Comparison of ENCODE assay signal across 14 cellular contexts in the genomic region with DNA sequence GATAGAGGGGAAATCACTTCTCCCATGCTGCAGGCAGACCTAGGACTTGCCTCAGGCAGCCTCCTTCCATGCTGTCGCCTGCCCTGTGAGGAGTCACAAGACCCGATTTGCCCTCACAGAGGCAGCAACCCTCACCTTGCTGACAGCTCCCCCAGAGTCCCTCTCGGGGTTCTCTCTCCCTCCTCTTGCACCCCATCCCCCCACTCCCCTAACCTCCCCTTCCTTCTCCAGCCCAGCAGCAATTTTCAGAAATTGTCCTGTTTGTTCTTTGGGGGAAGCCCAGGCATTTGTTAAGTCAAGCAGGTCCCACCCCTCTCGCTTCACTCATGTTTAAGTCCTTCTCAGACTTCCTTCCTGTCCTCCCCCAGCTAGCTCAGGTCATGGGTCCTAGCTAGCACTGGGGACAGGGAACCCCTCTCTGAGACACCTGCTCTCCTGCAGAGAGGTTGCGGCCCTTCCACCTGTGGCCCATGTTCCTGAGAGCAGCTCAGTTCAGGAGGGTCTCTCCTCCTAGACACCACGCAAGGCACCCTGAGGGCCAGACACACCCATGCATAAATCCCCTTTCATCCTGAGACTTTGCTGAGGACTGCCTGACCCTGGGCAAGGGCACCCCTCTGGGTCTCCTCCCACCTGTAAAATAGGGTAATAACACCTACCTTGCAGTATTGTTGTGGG. TPM values are rescaled to one million over a fixed set of nuclear protein-coding genes. Genes with fewer than 3 reads are reported as not detected.
DNase-seq lines count a peak whose midpoint lies in the region; ATAC-seq and TF ChIP-seq lines count a peak whose summit lies in the region.
"Had no signal": no experiment of that assay in that cellular context is flagged by ENCODE, and none has a peak within 500 bp of the region (broad histone marks: within the 10 kb centered on the region; RNA-seq: fewer than 3 reads in every experiment).

No MANE protein-coding gene starts in this region.

- H3K27me3 Mint-ChIP-seq in H9 (ENCODE audit: low read depth) (peaks cover 6% of the 10 kb centered on the region), brain (peaks cover 4% of the 10 kb centered on the region)

- H3K4me1 Mint-ChIP-seq in H9 = peaks cover 14 to 23% of the 10 kb centered on the region in 2 experiments
- peaks cover 36% of the 10 kb centered on the region for H3K4me1 Mint-ChIP-seq in brain

- H3K56ac ChIP-seq in H9 (ENCODE audit: insufficient read length, low read depth, low read length) = no peak overlapping the region

- H2BK5ac ChIP-seq in H9 (ENCODE audit: insufficient read length, low read length) = no peak overlapping the region

- H3K36me3 ChIP-seq in spleen = peaks cover 0 to 6% (median 0%) of the 10 kb centered on the region in 6 donors
- H3K36me3 ChIP-seq: pancreas had no signal

- H3K9me3 ChIP-seq in H9 (ENCODE audit: control insufficient read depth, low read depth, low read length) (no peaks in the 10 kb centered on the region), spleen (no peaks in the 10 kb centered on the region)
- H3K9me3 ChIP-seq: pancreas had no signal

- H4K20me1 ChIP-seq in H9 (ENCODE audit: control insufficient read depth, insufficient read depth, insufficient read length) = no peaks in the 10 kb centered on the region

- no peak overlapping the region for H4K91ac ChIP-seq in H9 (ENCODE audit: insufficient read length, low read depth, low read length)

- no peak overlapping the region for H2BK12ac ChIP-seq in H9 (ENCODE audit: insufficient read length, low read depth, low read length)

- H3K27ac Mint-ChIP-seq in H9 = peak overlapping the region in 2 of 3 experiments; percentile 53 to 91; a peak in 4 of 7 replicates
- H3K27ac Mint-ChIP-seq in brain = peak overlapping the region; percentile 35 to 91 (median 87)

- no peak overlapping the region for H3K23ac ChIP-seq in H9 (ENCODE audit: insufficient read length, low read depth, low read length)

- H3K27me3 ChIP-seq in H9 (ENCODE audit: insufficient read depth, low read length) = no peaks in the 10 kb centered on the region
- H3K27me3 ChIP-seq in spleen (replicated peaks in 1 of 7) = peaks cover 0 to 9% (median 0%) of the 10 kb centered on the region in 7 donors
- H3K27me3 ChIP-seq: pancreas had no signal

- H3K18ac ChIP-seq in H9 (ENCODE audit: insufficient read length, low read depth, low read length) = no peak overlapping the region

- no peak overlapping the region for H3K4ac ChIP-seq in H9 (ENCODE audit: low read depth, low read length)

- H3K4me2 ChIP-seq in H9 (ENCODE audit: insufficient read depth, insufficient read length, low read length) = no peak overlapping the region

- no peak overlapping the region for H2BK120ac ChIP-seq in H9 (ENCODE audit: low read depth, low read length, poor library complexity, severe bottlenecking)

- no peak overlapping the region for H3K9ac ChIP-seq in H9 (ENCODE audit: extremely low read depth, insufficient read length, low read length)

- intact Hi-C loops in spleen (cut with DNase I; ENCODE audit: low total_unique reads) = no loop called here

- H2BK20ac ChIP-seq in H9 (ENCODE audit: low read depth, low read length, poor library complexity, severe bottlenecking) = no peak overlapping the region

- no peak overlapping the region for H4K8ac ChIP-seq in H9 (replicated peaks; ENCODE audit: insufficient read length, low read depth, low read length)

- whole genome bisulfite sequencing in H9 (ENCODE audit: extremely low coverage, insufficient read length, low lambda C conversion rate) = no CpG with 5 or more reads among the region's 6 CpGs
- 43 to 50% (median 44%) methylated on average over 6 of the region's 6 CpGs for WGBS in spleen, 5 donors

- no peaks in the 10 kb centered on the region for H3K23me2 ChIP-seq in H9 (ENCODE audit: insufficient read length, low read depth, low read length, poor library complexity, severe bottlenecking)

- H3K4me3 ChIP-seq in spleen = no peak overlapping the region
- H3K4me3 ChIP-seq: pancreas had no signal

- H3K9me3 Mint-ChIP-seq in H9 = no peaks in the 10 kb centered on the region
- no peaks in the 10 kb centered on the region for H3K9me3 Mint-ChIP-seq in brain

- H3K79me2 ChIP-seq in H9 (ENCODE audit: insufficient read depth, low read length) = no peaks in the 10 kb centered on the region

- no peak overlapping the region for H2AK5ac ChIP-seq in H9 (ENCODE audit: insufficient read length, low read length)

- H3K27ac ChIP-seq in H9 (ENCODE audit: insufficient read length, low read depth, low read length) = no peak overlapping the region
- H3K27ac ChIP-seq in spleen = no peak overlapping the region

- H2AFZ ChIP-seq in H9 (ENCODE audit: low read length) = no peak overlapping the region

- no peak overlapping the region for H4K5ac ChIP-seq in H9 (ENCODE audit: insufficient read length, low read depth, low read length)

- 0 out of 5 replicates have a peak overlapping the region, but pooled peaks of 1 of the 2 experiments have one; percentile 17 for H3K4me3 Mint-ChIP-seq in H9
- H3K4me3 Mint-ChIP-seq in brain = no peak overlapping the region

- ATAC-seq in GM18861 (IDR thresholded peaks at IDR 0.05; ENCODE audit: unreplicated experiment) (no peak), GM18909 (IDR thresholded peaks at IDR 0.05; ENCODE audit: poor library complexity, unreplicated experiment) (no peak)
- ATAC-seq: pancreas had no signal

- H3K79me1 ChIP-seq in H9 (ENCODE audit: insufficient read depth, low read depth, low read length, poor library complexity, severe bottlenecking) = no peaks in the 10 kb centered on the region

- no peak overlapping the region; the same call in 1 of the 2 replicates for H3K14ac ChIP-seq in H9 (ENCODE audit: insufficient read depth, low read length)

- H3K36me3 Mint-ChIP-seq in H9 (ENCODE audit: insufficient read depth in 1 of 3, low read depth in 3 of 3) (no peaks in the 10 kb centered on the region), brain (peaks cover 4% of the 10 kb centered on the region)

- TF ChIP-seq CTCF in H9 (conservative IDR thresholded peaks at IDR 0.05) (no peak), brain (conservative IDR thresholded peaks at IDR 0.05) (no peak), spleen (IDR thresholded peaks at IDR 0.05 in 8 of 11, conservative IDR thresholded peaks at IDR 0.05 in 3 of 11) (no peak)

- DNase-seq in activated CD4-positive, CD25-positive, alpha-beta regulatory T cell treated with anti-CD3 and anti-CD28 coated beads, Interleukin-2, amount 50 U/mL, for 72 hours = peak; percentile 29
- DNase-seq in activated CD4-positive, CD25-positive, alpha-beta regulatory T cell (lab: John Stamatoyannopoulos, UW) = no peak
- DNase-seq in H9 (peak; percentile 21), spleen (peak; percentile 65), NCI-H187 treated with DMSO at 0.1 percent for 48 hours (lab: John Stamatoyannopoulos, UW) (no peak)
- DNase-seq: cerebellar nuclear complex; foreskin fibroblast; NCI-H1417 treated with DMSO at 0.1 percent for 48 hours; NK-92 treated with Interleukin-12 subunit alpha and Interleukin-12 subunit beta, amount 100 ng/mL, for 24 hours had no signal

- H3T11ph ChIP-seq in H9 (ENCODE audit: low read length) = no peak overlapping the region

- H3K4me1 ChIP-seq in H9 (ENCODE audit: insufficient read depth, low read length) = no peaks in the 10 kb centered on the region
- H3K4me1 ChIP-seq in spleen = peaks cover 17 to 70% (median 41%) of the 10 kb centered on the region in 6 donors

- H2BK15ac ChIP-seq in H9 (ENCODE audit: low read depth, low read length) = no peak overlapping the region

- TF ChIP-seq POLR2A in spleen (IDR thresholded peaks at IDR 0.05) = no peak

RNA-seq across cellular contexts. Expression of gene FXYD2, which starts 6.3 kb away (rescaled TPM):
- total RNA-seq in H9 (2021) (0.70 and 0.79 TPM in 2 replicates), spleen (10 to 100 TPM in 2 of 7 donors, 1 to 10 TPM in 5; 4.7 to 20.0 (median 7.3) TPM)
- polyA plus RNA-seq in brain (ENCODE audit: insufficient read depth, low read depth, low replicate concordance) (0.63 TPM), spleen (10 to 100 TPM in 1 of 3 donors, 1 to 10 TPM in 2; 8.3 to 18.4 (median 9.8) TPM)
- total RNA-seq: A673 had no signal

RNA-seq across cellular contexts. Expression of gene DSCAML1, which starts 33.8 kb away (rescaled TPM):
- 0.15 and 0.42 TPM in 2 replicates for total RNA-seq in H9 (2021)
- polyA plus RNA-seq in brain (ENCODE audit: insufficient read depth, low read depth, low replicate concordance) = 9.6 TPM
- 10 to 100 TPM in 1 of 7 donors, 1 to 10 TPM in 5, under 1 TPM in 1; 0.54 to 10.7 (median 3.6) TPM for total RNA-seq in spleen
- under 1 TPM; 0.07 to 0.41 (median 0.35) TPM for polyA plus RNA-seq in spleen
- total RNA-seq: A673 had no signal

RNA-seq across cellular contexts. Expression of gene FXYD6, which starts 45.6 kb away (rescaled TPM):
- total RNA-seq in H9 (2021) (16.3 and 18.3 TPM in 2 replicates), spleen (100 to 1,000 TPM in 5 of 7 donors, 10 to 100 TPM in 2; 75.4 to 230 (median 140) TPM)
- polyA plus RNA-seq in brain (ENCODE audit: insufficient read depth, low read depth, low replicate concordance) (516 TPM), spleen (10 to 100 TPM; 40.8 to 71.5 (median 51.4) TPM)

Comparison
In these comparisons a context has a peak if more than half of its experiments do, and no peak if none do; other contexts are left out.
1. DNase-seq: peak in activated CD4-positive, CD25-positive, alpha-beta regulatory T cell treated with anti-CD3 and anti-CD28 coated beads, Interleukin-2, amount 50 U/mL, for 72 hours (single experiment), H9 (single experiment) and spleen (single experiment); none in activated CD4-positive, CD25-positive, alpha-beta regulatory T cell (0 of 4) and NCI-H187 treated with DMSO at 0.1 percent for 48 hours (single experiment).